ENCODE assay signal across 9 cellular contexts in genomic region chr1:206001476-206001888, GRCh38. TPM values are rescaled to one million over a fixed set of nuclear protein-coding genes. Genes with fewer than 3 reads are reported as not detected.
DNase-seq lines count a peak whose midpoint lies in the region; ATAC-seq and TF ChIP-seq lines count a peak whose summit lies in the region.
"Had no signal": no experiment of that assay in that cellular context is flagged by ENCODE, and none has a peak within 500 bp of the region (broad histone marks: within the 10 kb centered on the region; RNA-seq: fewer than 3 reads in every experiment).

No MANE protein-coding gene starts in this region.

- H3K18ac ChIP-seq in mesenchymal stem cell (ENCODE audit: low read depth in 1 of 2, low read length in 2 of 2): peak overlapping the region; percentile 52 to 75

- no peaks in the 10 kb centered on the region for H3K9me3 ChIP-seq in mesenchymal stem cell (ENCODE audit: control insufficient read depth, low read length)
- no peaks in the 10 kb centered on the region for H3K9me3 ChIP-seq in upper lobe of left lung

- no peak overlapping the region for H3K23ac ChIP-seq in mesenchymal stem cell (ENCODE audit: low read length in 2 of 2)

- H3K4me2 ChIP-seq in mesenchymal stem cell (ENCODE audit: low read length, poor library complexity, severe bottlenecking): peak overlapping the region; percentile 2

- H3K9me3 Mint-ChIP-seq in chondrocyte (ENCODE audit: low read depth): peaks cover 3% of the 10 kb centered on the region

- H2BK120ac ChIP-seq in mesenchymal stem cell (ENCODE audit: low read depth, low read length): no peak overlapping the region

- no peak for TF ChIP-seq EP300 in upper lobe of left lung (IDR thresholded peaks at IDR 0.05)

- H3K79me1 ChIP-seq in mesenchymal stem cell (replicated peaks; ENCODE audit: low read length, poor library complexity, severe bottlenecking): no peaks in the 10 kb centered on the region

- H3K4me3 Mint-ChIP-seq in chondrocyte (ENCODE audit: unreplicated experiment): peak overlapping the region; percentile 60

- H3K4me1 Mint-ChIP-seq in chondrocyte (ENCODE audit: low read depth): peaks cover 58% of the 10 kb centered on the region

- H3K27ac Mint-ChIP-seq in chondrocyte (ENCODE audit: unreplicated experiment): peak overlapping the region; percentile 90

- no peak overlapping the region for H2BK15ac ChIP-seq in mesenchymal stem cell (ENCODE audit: low read depth, poor library complexity, severe bottlenecking)

- ATAC-seq in upper lobe of left lung (ENCODE audit: low FRiP score in 2 of 2) (peak; percentile 49 to 89), HG02798 (IDR thresholded peaks at IDR 0.05; ENCODE audit: poor library complexity, unreplicated experiment) (no peak)

- DNase-seq in Daoy (ENCODE audit: low read depth) (peak; percentile 93), OCI-M1 (lab: John Stamatoyannopoulos, UW) (peak; percentile 80), chondrocyte (ENCODE audit: low spot score) (no peak), mesenchymal stem cell (peak; percentile 94), upper lobe of left lung (peak in 1 of 2 donors; percentile 68), G401 (ENCODE audit: low spot score) (no peak), NCI-H82 (lab: John Stamatoyannopoulos, UW) (no peak)

- H3K36me3 Mint-ChIP-seq in chondrocyte (ENCODE audit: low read depth): peaks cover 6% of the 10 kb centered on the region

- peak overlapping the region in 1 of 2 experiments; percentile 87 for H2BK12ac ChIP-seq in mesenchymal stem cell (ENCODE audit: low read length in 2 of 2)

- H3K27me3 ChIP-seq in mesenchymal stem cell (ENCODE audit: control insufficient read depth in 1 of 2, insufficient read depth in 1 of 2, low read length in 2 of 2) (no peaks in the 10 kb centered on the region), upper lobe of left lung (no peaks in the 10 kb centered on the region)

- peak overlapping the region; percentile 5 for H4K8ac ChIP-seq in mesenchymal stem cell (ENCODE audit: low read length)

- TF ChIP-seq CTCF in chondrocyte (IDR thresholded peaks at IDR 0.05) (peak; percentile 25), upper lobe of left lung (IDR thresholded peaks at IDR 0.05) (no peak)

- no peaks in the 10 kb centered on the region for H3K27me3 Mint-ChIP-seq in chondrocyte (ENCODE audit: low read depth)

- WGBS in mesenchymal stem cell: 21% methylated on average over 3 of the region's 3 CpGs
- WGBS in upper lobe of left lung, 2 donors: 32 to 57% methylated on average over 2 to 3 of the region's 3 CpGs

- H2AK5ac ChIP-seq in mesenchymal stem cell (ENCODE audit: low read length, severe bottlenecking): peak overlapping the region; percentile 18

- H3K14ac ChIP-seq in mesenchymal stem cell (ENCODE audit: low read length in 2 of 2): peak overlapping the region in 1 of 2 experiments; percentile 55

- H3K4me1 ChIP-seq in mesenchymal stem cell (ENCODE audit: control insufficient read depth, insufficient read depth, low read depth, low read length): peaks cover 24% of the 10 kb centered on the region
- peaks cover 8 to 37% (median 21%) of the 10 kb centered on the region in 4 donors for H3K4me1 ChIP-seq in upper lobe of left lung

- H4K91ac ChIP-seq in mesenchymal stem cell (ENCODE audit: low read length): peak overlapping the region; percentile 18

- no peak for TF ChIP-seq POLR2A in upper lobe of left lung (IDR thresholded peaks at IDR 0.05)

- H3K27ac ChIP-seq in mesenchymal stem cell (ENCODE audit: low read length, poor library complexity, severe bottlenecking) (peak overlapping the region; percentile 50), upper lobe of left lung (peak overlapping the region in 1 of 4 donors; percentile 25)

- H2AFZ ChIP-seq in mesenchymal stem cell (ENCODE audit: low read depth, low read length): peak overlapping the region; percentile 21

- in situ Hi-C loops in G401 (cut with HindIII; ENCODE audit: low sequenced_read_pairs): no loop called here

- H3K4me3 ChIP-seq in mesenchymal stem cell (ENCODE audit: insufficient read depth in 1 of 2, low read depth in 1 of 2, low read length in 2 of 2) (peak overlapping the region in 1 of 2 experiments; percentile 78), upper lobe of left lung (peak overlapping the region in 1 of 4 donors; percentile 45)

- H2BK5ac ChIP-seq in mesenchymal stem cell (ENCODE audit: low read depth, low read length, poor library complexity, severe bottlenecking): no peak overlapping the region

- H3K4ac ChIP-seq in mesenchymal stem cell (ENCODE audit: low read depth in 1 of 2, low read length in 2 of 2): no peak overlapping the region

- H3K9ac ChIP-seq in mesenchymal stem cell (ENCODE audit: low read length): peak overlapping the region; percentile 72

- H3K36me3 ChIP-seq in mesenchymal stem cell (ENCODE audit: control insufficient read depth in 1 of 2, insufficient read depth in 2 of 2, low read depth in 1 of 2, low read length in 2 of 2): peaks cover 0 to 3% of the 10 kb centered on the region in 2 experiments
- no peaks in the 10 kb centered on the region for H3K36me3 ChIP-seq in upper lobe of left lung

RNA-seq across cellular contexts. Expression of gene RAB7B, which starts 1.7 kb away (rescaled TPM):
- total RNA-seq in Daoy (2014; rRNA removed; shearing (Covaris generic)): 2.7 and 3.5 TPM in 2 replicates
- total RNA-seq in chondrocyte (3.5 to 4.5 TPM (median 4.4 TPM) in 3 replicates), upper lobe of left lung (10 to 100 TPM in 2 of 6 donors, 1 to 10 TPM in 4; 2.6 to 27.5 (median 9.1) TPM)
- polyA plus RNA-seq in mesenchymal stem cell (2013, experiment 1 of 2): 2.5 TPM
- 2.5 TPM for polyA plus RNA-seq in mesenchymal stem cell (2013, experiment 2 of 2)
- total RNA-seq in G401 (2014; rRNA removed; shearing (Covaris generic)): 0.85 TPM in 1 of 2 replicates, not detected in the other

RNA-seq across cellular contexts. Expression of gene CTSE, which starts 22.2 kb away (rescaled TPM):
- total RNA-seq in Daoy (2014; rRNA removed; shearing (Covaris generic)): not detected in 2 replicates
- total RNA-seq in chondrocyte: not detected in 3 replicates
- polyA plus RNA-seq in mesenchymal stem cell (2013, experiment 1 of 2): not detected
- not detected for polyA plus RNA-seq in mesenchymal stem cell (2013, experiment 2 of 2)
- total RNA-seq in upper lobe of left lung: 100 to 1,000 TPM in 3 of 6 donors, 10 to 100 TPM in 3; 34.6 to 132 (median 106) TPM
- total RNA-seq in G401 (2014; rRNA removed; shearing (Covaris generic)): not detected in 2 replicates
- total RNA-seq: frontal cortex had no signal

RNA-seq across cellular contexts. Expression of gene RHEX, which starts 51.5 kb away (rescaled TPM):
- not detected in 2 replicates for total RNA-seq in Daoy (2014; rRNA removed; shearing (Covaris generic))
- not detected in 3 replicates for total RNA-seq in chondrocyte
- not detected for polyA plus RNA-seq in mesenchymal stem cell (2013, experiment 1 of 2)
- polyA plus RNA-seq in mesenchymal stem cell (2013, experiment 2 of 2): not detected
- total RNA-seq in upper lobe of left lung: 10 to 100 TPM in 1 of 6 donors, 1 to 10 TPM in 4, not detected in 1; 1.4 to 19.0 (median 6.8) TPM
- not detected in 2 replicates for total RNA-seq in G401 (2014; rRNA removed; shearing (Covaris generic))

RNA-seq across cellular contexts. Expression of gene SLC26A9, which starts 58.2 kb away (rescaled TPM):
- not detected in 2 replicates for total RNA-seq in Daoy (2014; rRNA removed; shearing (Covaris generic))
- total RNA-seq in chondrocyte (not detected in 3 replicates), upper lobe of left lung (10 to 100 TPM; 10.6 to 31.9 (median 20.9) TPM)
- polyA plus RNA-seq in mesenchymal stem cell (2013, experiment 1 of 2): not detected
- polyA plus RNA-seq in mesenchymal stem cell (2013, experiment 2 of 2): not detected
- not detected in 2 replicates for total RNA-seq in G401 (2014; rRNA removed; shearing (Covaris generic))
- total RNA-seq: frontal cortex had no signal

Comparison
In these comparisons a context has a peak if more than half of its experiments do, and no peak if none do; other contexts are left out.
1. DNase-seq: peak in Daoy (single experiment), OCI-M1 (single experiment) and mesenchymal stem cell (single experiment); none in chondrocyte (single experiment), G401 (single experiment) and NCI-H82 (single experiment).
2. RNA of gene CTSE, which starts 22.2 kb away (total RNA-seq): 34.6 to 132 TPM in upper lobe of left lung; not detected in Daoy, not detected in chondrocyte and not detected in G401; every median in the first group is over 10 times any median in the second.